7 cellular contexts compared by ENCODE assay signal in the genomic region with DNA sequence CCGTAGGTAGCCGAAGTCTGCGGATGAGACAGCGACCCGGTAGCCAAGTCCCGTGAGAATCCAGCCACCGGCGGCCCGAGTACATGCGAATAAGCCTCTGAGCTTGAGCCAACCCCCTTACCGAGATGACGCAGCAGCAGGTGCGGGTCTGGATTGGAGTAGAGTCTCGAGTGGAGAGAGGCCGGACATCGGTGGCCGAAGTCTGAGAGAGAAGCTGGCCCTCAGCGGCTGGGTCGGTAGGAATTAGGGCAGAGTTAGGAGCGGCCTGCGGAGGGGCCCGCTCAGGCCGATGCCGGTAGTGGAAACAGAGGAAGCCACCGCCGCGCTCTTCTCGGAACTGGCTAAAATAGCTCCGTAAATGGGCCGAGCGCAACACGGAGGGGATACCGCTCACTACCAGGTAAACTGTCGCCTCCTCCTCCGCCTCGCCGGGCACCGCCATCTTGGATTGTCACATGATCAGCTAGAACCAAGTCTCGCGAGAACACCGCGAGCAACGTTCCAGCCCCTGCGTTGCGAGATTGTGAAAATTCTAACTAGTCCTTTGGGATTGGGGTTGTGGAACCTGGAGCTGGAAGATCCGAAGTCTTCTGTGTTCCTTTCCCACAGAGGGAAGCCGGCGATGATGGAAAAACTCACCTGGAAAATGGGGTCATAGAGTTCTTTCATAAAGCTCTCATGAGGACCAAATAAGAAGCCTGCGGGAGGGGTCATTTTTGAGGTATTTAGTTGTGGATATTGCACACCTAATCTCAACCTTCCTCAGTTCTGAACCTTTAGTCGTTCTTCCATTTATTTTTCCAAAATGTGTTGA. TPM values are rescaled to one million over a fixed set of nuclear protein-coding genes. Genes with fewer than 3 reads are reported as not detected.
DNase-seq lines count a peak whose midpoint lies in the region; ATAC-seq, FAIRE-seq and TF ChIP-seq lines count a peak whose summit lies in the region.

A gene with protein sequence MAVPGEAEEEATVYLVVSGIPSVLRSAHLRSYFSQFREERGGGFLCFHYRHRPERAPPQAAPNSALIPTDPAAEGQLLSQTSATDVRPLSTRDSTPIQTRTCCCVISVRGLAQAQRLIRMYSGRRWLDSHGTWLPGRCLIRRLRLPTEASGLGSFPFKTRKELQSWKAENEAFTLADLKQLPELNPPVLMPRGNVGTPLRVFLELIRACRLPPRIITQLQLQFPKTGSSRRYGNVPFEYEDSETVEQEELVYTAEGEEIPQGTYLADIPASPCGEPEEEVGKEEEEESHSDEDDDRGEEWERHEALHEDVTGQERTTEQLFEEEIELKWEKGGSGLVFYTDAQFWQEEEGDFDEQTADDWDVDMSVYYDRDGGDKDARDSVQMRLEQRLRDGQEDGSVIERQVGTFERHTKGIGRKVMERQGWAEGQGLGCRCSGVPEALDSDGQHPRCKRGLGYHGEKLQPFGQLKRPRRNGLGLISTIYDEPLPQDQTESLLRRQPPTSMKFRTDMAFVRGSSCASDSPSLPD (minus strand): TSS at position 467 of the 814 bp plus-strand sequence. CDS start 25 bp downstream, at position 442.

- FAIRE-seq in GM18507 (lab: Jason Lieb, UNC) = peak; percentile 92

- peaks cover 4% of the 10 kb centered on the region for H3K36me3 Mint-ChIP-seq in chondrocyte (ENCODE audit: low read depth)

- peak within 1 kb of the TSS; percentile 90 for H3K4me3 Mint-ChIP-seq in chondrocyte (ENCODE audit: unreplicated experiment)

- peak within 1 kb of the TSS; percentile 99 for H3K27ac Mint-ChIP-seq in chondrocyte (ENCODE audit: unreplicated experiment)

- no peaks in the 10 kb centered on the region for H3K27me3 Mint-ChIP-seq in chondrocyte (ENCODE audit: low read depth)

- TF ChIP-seq CTCF in chondrocyte (IDR thresholded peaks at IDR 0.05) = no peak

- H3K4me1 Mint-ChIP-seq in chondrocyte (ENCODE audit: low read depth) = peaks cover 21% of the 10 kb centered on the region

- DNase-seq in GM18507 (ENCODE audit: extremely low spot score, insufficient read length, low read depth) = peak; percentile 84
- DNase-seq in NCI-H446 treated with DMSO at 0.1 percent for 48 hours (lab: John Stamatoyannopoulos, UW) = peak; percentile 84
- peak; percentile 74 to 85 for DNase-seq in activated CD4-positive, alpha-beta T cell treated with anti-CD3 and anti-CD28 coated beads for 24 hours (ENCODE audit: low read depth in 2 of 2)
- DNase-seq in chondrocyte (ENCODE audit: low spot score) = no peak
- DNase-seq in islet precursor cell = peak; percentile 94
- peak; percentile 74 to 88 for DNase-seq in stimulated activated CD4-positive, alpha-beta T cell treated with anti-CD3 and anti-CD28 coated beads, Interleukin-12 subunit alpha, Interleukin-12 subunit beta, amount 100 ng/mL, for 24 hours (ENCODE audit: low read depth in 2 of 2)

- no peaks in the 10 kb centered on the region for H3K9me3 Mint-ChIP-seq in chondrocyte (ENCODE audit: low read depth)

- ATAC-seq in HG03354 (IDR thresholded peaks at IDR 0.05; ENCODE audit: poor library complexity, severe bottlenecking, unreplicated experiment) = peak; percentile 87

RNA-seq across cellular contexts. Expression of the gene that starts here (rescaled TPM):
- total RNA-seq in chondrocyte = 13.7 to 14.1 TPM (median 13.7 TPM) in 3 replicates
